In the genomic region with DNA sequence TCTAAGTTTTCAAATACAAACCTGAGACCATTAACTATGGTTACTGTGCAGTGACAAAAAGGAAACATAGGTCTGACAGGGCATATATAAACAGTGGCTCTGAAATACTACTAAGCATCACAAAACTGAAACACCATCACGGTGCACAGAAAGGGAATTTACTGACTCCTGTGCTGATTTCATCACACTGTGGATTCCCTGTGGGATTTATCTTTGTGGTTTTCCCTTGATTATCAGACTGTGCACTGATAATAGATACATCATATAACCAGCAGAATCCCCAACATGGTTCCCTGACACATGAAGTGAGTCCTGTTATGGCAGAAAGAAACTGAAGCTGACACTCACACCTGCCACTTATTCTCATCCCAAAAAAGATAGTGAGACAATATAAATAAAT, we compare ENCODE assay signal across 34 cellular contexts.
"Had no signal": no experiment of that assay in that cellular context is flagged by ENCODE, and none has a peak within 500 bp of the region (broad histone marks: within the 10 kb centered on the region; RNA-seq: fewer than 3 reads in every experiment).

No MANE protein-coding gene starts in this region.

- H3K4me2 ChIP-seq: KMS-11 had no signal

- H3K27ac ChIP-seq: body of pancreas, KMS-11, Peyer's patch, RWPE1 had no signal

- H3K4me1 Mint-ChIP-seq: activated CD4-positive, alpha-beta T cell treated with anti-CD3 and anti-CD28 coated beads, Interleukin-2, amount 10 ng/mL, durations not matched to agents 24 days and 14 days; activated naive CD4-positive, alpha-beta T cell treated with anti-CD3 and anti-CD28 coated beads, Interleukin-2, amount 50 U/mL, for 24 hours; activated naive CD8-positive, alpha-beta T cell treated with anti-CD3 and anti-CD28 coated beads, Interleukin-2, amount 10 ng/mL, durations not matched to agents 7 days and 5 days had no signal

- H3K9me3 ChIP-seq: body of pancreas, Peyer's patch had no signal

- ATAC-seq: activated CD8-positive, alpha-beta T cell treated with anti-CD3 and anti-CD28 coated beads, Interleukin-2, amount 10 ng/mL, durations not matched to agents 7 days and 5 days; body of pancreas; PC-3; Right ventricle myocardium inferior had no signal

- H3K27me3 Mint-ChIP-seq: activated CD4-positive, alpha-beta T cell treated with anti-CD3 and anti-CD28 coated beads, Interleukin-2, amount 10 ng/mL, durations not matched to agents 24 days and 14 days; activated naive CD4-positive, alpha-beta T cell treated with anti-CD3 and anti-CD28 coated beads, Interleukin-2, amount 50 U/mL, for 24 hours; activated naive CD8-positive, alpha-beta T cell treated with anti-CD3 and anti-CD28 coated beads, Interleukin-2, amount 10 ng/mL, durations not matched to agents 7 days and 5 days; activated T-cell treated with anti-CD3 and anti-CD28 coated beads, Interleukin-2, amount 50 U/mL, for 24 hours had no signal

- H3K27me3 ChIP-seq: body of pancreas, Peyer's patch had no signal

- DNase-seq: activated CD4-positive, alpha-beta T cell treated with anti-CD3 and anti-CD28 coated beads, Interleukin-2, amount 10 ng/mL, durations not matched to agents 24 days and 14 days; activated CD4-positive, alpha-beta T cell treated with anti-CD3 and anti-CD28 coated beads, Interleukin-2, amount 50 U/mL, for 4 hours; activated CD8-positive, alpha-beta T cell treated with anti-CD3 and anti-CD28 coated beads, Interleukin-2, amount 10 ng/mL, durations not matched to agents 7 days and 5 days; activated gamma-delta T cell; activated naive CD4-positive, alpha-beta T cell treated with Interleukin-2 at 50 U/mL for 16 hours; activated naive CD8-positive, alpha-beta T cell treated with anti-CD3 and anti-CD28 coated beads, Interleukin-2, amount 10 ng/mL, durations not matched to agents 7 days and 5 days; activated T-cell treated with anti-CD3 and anti-CD28 coated beads, Interleukin-2, amount 50 U/mL, for 24 hours; body of pancreas; caudate nucleus; cerebellar nuclear complex; MM.1S; MV-4-11; NCI-H1092; NCI-H1436 treated with DMSO at 0.1 percent for 48 hours; NCI-H1694 treated with DMSO at 0.1 percent for 48 hours; NCI-H2029 treated with DMSO at 0.1 percent for 48 hours; NCI-H2107; NCI-H2171 treated with DMSO at 0.1 percent for 48 hours; NCI-H345; NCI-H524 treated with DMSO at 0.1 percent for 48 hours; NCI-H748 treated with DMSO at 0.1 percent for 48 hours; NK-92 treated with Interleukin-12 subunit alpha and Interleukin-12 subunit beta, amount 100 ng/mL, for 24 hours; PC-3; Peyer's patch; SIG-M5; SW 1271; T-helper 1 cell; T-helper 2 cell; T-helper 9 cell had no signal

- H3K4me3 Mint-ChIP-seq: activated CD4-positive, alpha-beta T cell treated with anti-CD3 and anti-CD28 coated beads, Interleukin-2, amount 10 ng/mL, durations not matched to agents 24 days and 14 days; activated CD8-positive, alpha-beta T cell treated with anti-CD3 and anti-CD28 coated beads, Interleukin-2, amount 10 ng/mL, durations not matched to agents 7 days and 5 days; activated naive CD4-positive, alpha-beta T cell treated with anti-CD3 and anti-CD28 coated beads, Interleukin-2, amount 50 U/mL, for 24 hours; activated naive CD8-positive, alpha-beta T cell treated with anti-CD3 and anti-CD28 coated beads, Interleukin-2, amount 10 ng/mL, durations not matched to agents 7 days and 5 days; activated T-cell treated with anti-CD3 and anti-CD28 coated beads, Interleukin-2, amount 50 U/mL, for 24 hours had no signal

- H3K4me3 ChIP-seq: body of pancreas, Peyer's patch had no signal

- H3K36me3 ChIP-seq: Peyer's patch had no signal

- H3K4me1 ChIP-seq: body of pancreas, Peyer's patch had no signal

- H3K36me3 Mint-ChIP-seq: activated naive CD4-positive, alpha-beta T cell treated with anti-CD3 and anti-CD28 coated beads, Interleukin-2, amount 50 U/mL, for 24 hours; activated naive CD8-positive, alpha-beta T cell treated with anti-CD3 and anti-CD28 coated beads, Interleukin-2, amount 10 ng/mL, durations not matched to agents 7 days and 5 days had no signal

- H3K27ac Mint-ChIP-seq: activated CD4-positive, alpha-beta T cell treated with anti-CD3 and anti-CD28 coated beads, Interleukin-2, amount 10 ng/mL, durations not matched to agents 24 days and 14 days; activated CD8-positive, alpha-beta T cell treated with anti-CD3 and anti-CD28 coated beads, Interleukin-2, amount 10 ng/mL, durations not matched to agents 7 days and 5 days; activated naive CD4-positive, alpha-beta T cell treated with anti-CD3 and anti-CD28 coated beads, Interleukin-2, amount 50 U/mL, for 24 hours; activated naive CD8-positive, alpha-beta T cell treated with anti-CD3 and anti-CD28 coated beads, Interleukin-2, amount 10 ng/mL, durations not matched to agents 7 days and 5 days; activated T-cell treated with anti-CD3 and anti-CD28 coated beads, Interleukin-2, amount 50 U/mL, for 24 hours; activated T-helper 2 cell treated with anti-CD3 and anti-CD28 coated beads, Interferon-gamma antibody, Interleukin-2, Interleukin-4, amounts not matched to agents 10 μg/mL and 5 μg/mL and 100 μg/mL, durations not matched to agents 14 hours and 24 hours and 36 hours had no signal
